In the genomic region with DNA sequence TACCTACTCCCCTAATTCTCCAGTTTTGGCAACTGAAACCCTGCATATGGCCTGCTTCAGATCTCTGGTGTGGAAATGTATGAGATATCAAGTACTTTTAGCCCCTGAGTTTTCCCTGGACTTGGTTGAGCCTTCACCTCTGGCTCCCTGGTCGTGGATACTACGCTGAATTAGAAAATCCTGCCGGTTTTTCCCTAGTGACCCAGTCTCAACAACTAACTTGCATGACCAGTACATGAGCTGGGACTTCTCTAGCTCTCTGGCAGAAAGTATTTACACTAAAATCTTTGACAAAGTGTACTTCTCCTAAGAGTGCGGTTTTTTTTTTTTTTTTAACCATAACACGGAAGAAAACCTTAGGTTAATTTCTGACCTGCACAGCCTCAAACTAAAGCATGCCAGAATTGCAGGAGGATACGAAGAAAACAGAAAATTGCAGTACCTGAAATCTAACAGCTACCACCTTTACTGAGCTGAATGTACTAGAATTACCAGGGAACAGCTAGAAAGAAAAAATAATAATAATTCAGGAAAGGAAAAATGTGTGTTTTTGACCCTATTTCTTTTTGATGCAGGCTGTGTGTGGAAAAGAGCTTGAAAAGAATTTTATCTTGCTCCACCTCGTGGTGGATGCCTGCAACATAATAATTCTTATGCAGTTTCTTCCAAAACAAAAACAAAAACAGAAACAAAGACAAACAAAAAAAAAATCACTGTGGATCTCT, we compare ENCODE assay signal across 8 cellular contexts.
DNase-seq lines count a peak whose midpoint lies in the region; ATAC-seq and TF ChIP-seq lines count a peak whose summit lies in the region.

No MANE protein-coding gene starts in this region.

- no peak overlapping the region for H2BK12ac ChIP-seq in trophoblast cell (ENCODE audit: low read length)

- H2AFZ ChIP-seq in trophoblast cell (ENCODE audit: insufficient read depth, low read length, poor library complexity): no peak overlapping the region

- H3K79me1 ChIP-seq in trophoblast cell (ENCODE audit: low read length): no peaks in the 10 kb centered on the region

- peaks cover 2% of the 10 kb centered on the region for H3K4me1 Mint-ChIP-seq in endothelial cell (ENCODE audit: unreplicated experiment)
- no peaks in the 10 kb centered on the region for H3K4me1 Mint-ChIP-seq in activated T-helper 17 cell treated with anti-CD3 and anti-CD28 coated beads, Interleukin-2, amount 50 U/mL, for 72 hours

- H3K4me2 ChIP-seq in trophoblast cell (ENCODE audit: low read length): no peak overlapping the region

- H3K18ac ChIP-seq in trophoblast cell (ENCODE audit: low read length): peak overlapping the region; percentile 18

- no peaks in the 10 kb centered on the region for H3K36me3 ChIP-seq in trophoblast cell (ENCODE audit: control insufficient read depth in 1 of 2, insufficient read depth in 2 of 2, low read length in 2 of 2)

- no peak overlapping the region for H3K4me3 ChIP-seq in trophoblast cell (ENCODE audit: low read depth, low read length)

- H3K36me3 Mint-ChIP-seq in endothelial cell (ENCODE audit: low read depth, unreplicated experiment): no peaks in the 10 kb centered on the region
- H3K36me3 Mint-ChIP-seq in activated T-helper 17 cell treated with anti-CD3 and anti-CD28 coated beads, Interleukin-2, amount 50 U/mL, for 72 hours (ENCODE audit: low read depth): no peaks in the 10 kb centered on the region

- H3K27ac Mint-ChIP-seq in endothelial cell (ENCODE audit: unreplicated experiment): no peak overlapping the region
- H3K27ac Mint-ChIP-seq in activated T-helper 17 cell treated with anti-CD3 and anti-CD28 coated beads, Interleukin-2, amount 50 U/mL, for 72 hours: no peak overlapping the region

- H3K9me3 Mint-ChIP-seq in endothelial cell (ENCODE audit: unreplicated experiment): no peaks in the 10 kb centered on the region
- no peaks in the 10 kb centered on the region for H3K9me3 Mint-ChIP-seq in activated T-helper 17 cell treated with anti-CD3 and anti-CD28 coated beads, Interleukin-2, amount 50 U/mL, for 72 hours

- no peak overlapping the region for H3K4me3 Mint-ChIP-seq in endothelial cell (ENCODE audit: unreplicated experiment)
- H3K4me3 Mint-ChIP-seq in activated T-helper 17 cell treated with anti-CD3 and anti-CD28 coated beads, Interleukin-2, amount 50 U/mL, for 72 hours: no peak overlapping the region

- no peak overlapping the region for H4K8ac ChIP-seq in trophoblast cell (ENCODE audit: low read depth, low read length)

- no peak overlapping the region for H3K4ac ChIP-seq in trophoblast cell (ENCODE audit: low read depth, low read length)

- no peaks in the 10 kb centered on the region for H3K79me2 ChIP-seq in trophoblast cell (ENCODE audit: control insufficient read depth, insufficient read depth, low read length, poor library complexity)

- peak overlapping the region; percentile 5 for H2BK5ac ChIP-seq in trophoblast cell (ENCODE audit: low read depth, low read length, poor library complexity)

- H2BK120ac ChIP-seq in trophoblast cell (ENCODE audit: insufficient read depth, low read length, poor library complexity): peak overlapping the region; percentile 3

- no peaks in the 10 kb centered on the region for H3K27me3 ChIP-seq in trophoblast cell (ENCODE audit: insufficient read depth, low read length)

- H3K9me3 ChIP-seq in trophoblast cell (ENCODE audit: insufficient read depth, low read depth, low read length): no peaks in the 10 kb centered on the region

- DNase-seq in NCI-H82 (lab: John Stamatoyannopoulos, UW): peak; percentile 48
- no peak for DNase-seq in NCI-H82 treated with DMSO at 0.1 percent for 48 hours (lab: John Stamatoyannopoulos, UW; ENCODE audit: unreplicated experiment)
- peak; percentile 32 for DNase-seq in NCI-H460 (ENCODE audit: extremely low read depth, low read depth)
- peak; percentile 13 for DNase-seq in endothelial cell (ENCODE audit: low spot score)
- peak; percentile 22 to 71 for DNase-seq in trophoblast cell
- no peak for DNase-seq in stimulated activated CD4-positive, alpha-beta T cell treated with anti-CD3 and anti-CD28 coated beads, Interleukin-4, amount 100 ng/mL, for 4 hours

- H3K23ac ChIP-seq in trophoblast cell (ENCODE audit: low read length): no peak overlapping the region

- peak; percentile 48 for TF ChIP-seq CTCF in endothelial cell (IDR thresholded peaks at IDR 0.05; ENCODE audit: unreplicated experiment)

- peak overlapping the region; percentile 2 for H4K91ac ChIP-seq in trophoblast cell (ENCODE audit: low read depth, low read length)

- ATAC-seq in activated CD4-positive, CD25-positive, alpha-beta regulatory T cell treated with anti-CD3 and anti-CD28 coated beads, Interleukin-2, amount 50 U/mL, for 24 hours: no peak
- no peak for ATAC-seq in activated T-helper 17 cell treated with anti-CD3 and anti-CD28 coated beads, Interleukin-2, amount 50 U/mL, for 72 hours (replicated peaks)

- no peak overlapping the region for H3K27ac ChIP-seq in trophoblast cell (ENCODE audit: low read depth, low read length)

- no peak overlapping the region for H3K14ac ChIP-seq in trophoblast cell (ENCODE audit: low read length)

- H2AK5ac ChIP-seq in trophoblast cell (ENCODE audit: low read length): no peak overlapping the region

- H3K4me1 ChIP-seq in trophoblast cell (ENCODE audit: control insufficient read depth in 1 of 2, insufficient read depth in 2 of 2, low read length in 2 of 2): no peaks in the 10 kb centered on the region

- WGBS in trophoblast cell (ENCODE audit: extremely low coverage, insufficient coverage, insufficient read length): no CpG with 5 or more reads among the region's 7 CpGs

- H3K9ac ChIP-seq in trophoblast cell (ENCODE audit: low read length): no peak overlapping the region

- no peaks in the 10 kb centered on the region for H3K27me3 Mint-ChIP-seq in endothelial cell (ENCODE audit: unreplicated experiment)
- H3K27me3 Mint-ChIP-seq in activated T-helper 17 cell treated with anti-CD3 and anti-CD28 coated beads, Interleukin-2, amount 50 U/mL, for 72 hours: peaks cover 20% of the 10 kb centered on the region

- no peak overlapping the region for H4K12ac ChIP-seq in trophoblast cell (ENCODE audit: low read depth, low read length)

Comparison
In these comparisons a context has a peak if more than half of its experiments do, and no peak if none do; other contexts are left out.
1. DNase-seq: peak in NCI-H82 (single experiment), NCI-H460 (single experiment), endothelial cell (single experiment) and trophoblast cell (2 of 2); none in NCI-H82 treated with DMSO at 0.1 percent for 48 hours (single experiment) and stimulated activated CD4-positive, alpha-beta T cell treated with anti-CD3 and anti-CD28 coated beads, Interleukin-4, amount 100 ng/mL, for 4 hours (0 of 2).